In the genomic region with DNA sequence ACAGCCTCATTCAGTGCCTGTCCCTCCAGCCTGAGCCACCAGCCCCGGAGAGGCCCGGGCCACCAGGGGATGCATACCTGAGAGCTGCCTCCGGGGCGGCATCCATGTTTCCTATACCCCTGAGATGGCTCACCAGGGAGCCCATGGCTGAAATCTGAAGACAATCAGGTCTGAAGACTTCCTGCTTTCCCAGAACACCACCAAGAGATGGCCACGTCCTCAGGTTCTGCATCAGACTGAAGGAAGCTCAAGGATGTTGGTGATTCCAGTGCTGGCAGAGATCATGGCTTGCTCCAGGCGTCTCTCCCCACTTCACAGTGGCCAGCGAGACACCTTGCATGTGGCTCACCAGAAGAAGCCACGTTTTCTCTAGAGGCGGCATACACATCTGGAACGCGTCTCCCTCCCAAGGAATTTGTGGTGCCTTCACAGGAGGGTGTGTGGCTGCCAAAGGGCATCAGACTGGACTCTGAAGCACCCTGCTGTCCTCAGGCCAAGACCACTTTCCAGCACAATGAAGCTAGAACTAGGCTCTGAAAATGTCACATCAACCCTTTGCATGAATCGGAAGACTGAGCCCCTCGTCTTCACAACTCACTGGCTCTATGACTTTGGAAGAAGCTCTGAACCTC, we compare ENCODE assay signal across 1 cellular context.
TF ChIP-seq lines count a peak whose summit lies in the region.

No MANE protein-coding gene starts in this region.

TF ChIP-seq in HEK293, 187 proteins besides CTCF, POLR2A, EP300 and RAD21 (continued from another document):
- TF ChIP-seq ZNF433 (tag by site-specific recombination; IDR thresholded peaks at IDR 0.05; ENCODE audit: low read depth) (no peak), ZNF114 (tag by site-specific recombination; IDR thresholded peaks at IDR 0.05) (no peak), ZNF239 (tag by site-specific recombination; IDR thresholded peaks at IDR 0.05) (no peak)
